ENCODE assay signal across 19 cellular contexts in genomic region chr3:13220991-13221390, GRCh38.
"Had no signal": no experiment of that assay in that cellular context is flagged by ENCODE, and none has a peak within 500 bp of the region (broad histone marks: within the 10 kb centered on the region; RNA-seq: fewer than 3 reads in every experiment).

No MANE protein-coding gene starts in this region.

- H3K4me1 ChIP-seq: colonic mucosa, suprapubic skin, thyroid gland had no signal

- H3K36me3 ChIP-seq: colonic mucosa, ovary, suprapubic skin, thyroid gland had no signal

- H3K27ac Mint-ChIP-seq: nephron progenitor cell, type B pancreatic cell had no signal

- FAIRE-seq: endothelial cell of umbilical vein, small intestine, urothelium cell line had no signal

- H3K27me3 Mint-ChIP-seq: naive thymus-derived CD4-positive, alpha-beta T cell; type B pancreatic cell had no signal

- DNase-seq: colonic mucosa; dermis blood vessel endothelial cell; erythroblast; foreskin keratinocyte; hippocampal formation; kidney glomerular epithelial cell; mammary epithelial cell; naive thymus-derived CD4-positive, alpha-beta T cell; nephron progenitor cell; ovary; small intestine; stimulated activated CD4-positive, alpha-beta T cell treated with anti-CD3 and anti-CD28 coated beads, Interleukin-12 subunit alpha, Interleukin-12 subunit beta, amount 100 ng/mL, for 4 hours; stimulated activated naive CD4-positive, alpha-beta T cell; thyroid gland had no signal

- H3K4me3 Mint-ChIP-seq: naive thymus-derived CD4-positive, alpha-beta T cell; nephron progenitor cell; type B pancreatic cell had no signal

- H3K9me3 ChIP-seq: colonic mucosa, ovary, suprapubic skin, thyroid gland had no signal

- H3K4me3 ChIP-seq: colonic mucosa, ovary, suprapubic skin, thyroid gland had no signal

- ATAC-seq: foreskin keratinocyte; naive thymus-derived CD4-positive, alpha-beta T cell; right cardiac atrium had no signal

- H3K27ac ChIP-seq: colonic mucosa, foreskin keratinocyte, ovary, suprapubic skin, thyroid gland had no signal

- H3K27me3 ChIP-seq: colonic mucosa, foreskin keratinocyte, ovary, suprapubic skin, thyroid gland had no signal

- H3K9me3 Mint-ChIP-seq: naive thymus-derived CD4-positive, alpha-beta T cell; nephron progenitor cell; type B pancreatic cell had no signal

- H3K36me3 Mint-ChIP-seq: naive thymus-derived CD4-positive, alpha-beta T cell; type B pancreatic cell had no signal
